ENCODE assay signal across 1 cellular context in genomic region chr2:20592106-20593071, GRCh38.
A peak's percentile ranks its signal among the peaks of the same experiment; 100 is the strongest.
TF ChIP-seq lines count a peak whose summit lies in the region.

No MANE protein-coding gene starts in this region.

TF ChIP-seq in K562, 482 proteins besides CTCF, POLR2A, EP300 and RAD21 (continued from another document):
- no peak; the same call in 1 of the 2 replicates for TF ChIP-seq PBX2 (CRISPR knock-in tag; IDR thresholded peaks at IDR 0.05; ENCODE audit: low read depth)
- 0 out of 2 replicates have a peak, but pooled peaks have one; percentile 34 for TF ChIP-seq PBX2 (tag; conservative IDR thresholded peaks at IDR 0.05; ENCODE audit: low read depth)
- no peak for TF ChIP-seq ZC3H8 (IDR thresholded peaks at IDR 0.05)
- peak; percentile 71; the same call in 1 of the 2 replicates for TF ChIP-seq CTBP1 (IDR thresholded peaks at IDR 0.05; ENCODE audit: borderline replicate concordance)
- no peak for TF ChIP-seq TBL1XR1 (IDR thresholded peaks at IDR 0.05; ENCODE audit: low read length in 2 of 2)
- TF ChIP-seq USF1 (CRISPR knock-in tag; IDR thresholded peaks at IDR 0.05), result peak; percentile 47
- TF ChIP-seq CEBPG (CRISPR knock-in tag; IDR thresholded peaks at IDR 0.05), result peak; percentile 34; the same call in 1 of the 2 replicates
- peak; percentile 9 to 74; a peak in 3 of 4 replicates for TF ChIP-seq CEBPG (tag; conservative IDR thresholded peaks at IDR 0.05 in 1 of 2, IDR thresholded peaks at IDR 0.05 in 1 of 2)
- TF ChIP-seq MAX (CRISPR knock-in tag; IDR thresholded peaks at IDR 0.05), result peak; percentile 10; the same call in 1 of the 2 replicates
- TF ChIP-seq ARID1B (IDR thresholded peaks at IDR 0.05), result peak; percentile 10; the same call in 1 of the 2 replicates
- TF ChIP-seq PKNOX1 (IDR thresholded peaks at IDR 0.05), result peak; percentile 91
- no peak for TF ChIP-seq SLC30A9 (CRISPR knock-in tag; IDR thresholded peaks at IDR 0.05)
- TF ChIP-seq CREM (IDR thresholded peaks at IDR 0.05; ENCODE audit: low read depth), result 0 out of 2 replicates have a peak, but pooled peaks have one; percentile 29
- no peak for TF ChIP-seq CREB1 (IDR thresholded peaks at IDR 0.05)
- TF ChIP-seq CREB1 (CRISPR knock-in tag; IDR thresholded peaks at IDR 0.05), result peak; percentile 25; the same call in 1 of the 2 replicates
- TF ChIP-seq ZNF639 (CRISPR knock-in tag; conservative IDR thresholded peaks at IDR 0.05 in 1 of 2, IDR thresholded peaks at IDR 0.05 in 1 of 2), result no peak
- no peak for TF ChIP-seq UBTF (IDR thresholded peaks at IDR 0.05; ENCODE audit: borderline replicate concordance in 1 of 2, low read depth in 2 of 2, low read length in 2 of 2)
- peak; percentile 78 for TF ChIP-seq VEZF1 (CRISPR knock-in tag; IDR thresholded peaks at IDR 0.05)
- TF ChIP-seq CTCFL (IDR thresholded peaks at IDR 0.05; ENCODE audit: borderline replicate concordance, insufficient read depth, low read depth, low read length, poor library complexity, severe bottlenecking), result peak; percentile 10
- TF ChIP-seq ATF3 (IDR thresholded peaks at IDR 0.05), result peak; percentile 43; the same call in 1 of the 2 replicates
- no peak for TF ChIP-seq ATF3 (CRISPR knock-in tag; conservative IDR thresholded peaks at IDR 0.05)
- TF ChIP-seq MEIS2 (IDR thresholded peaks at IDR 0.05; ENCODE audit: partially characterized antibody), result peak; percentile 66
- peak; percentile 84 for TF ChIP-seq SPI1 (IDR thresholded peaks at IDR 0.05; ENCODE audit: borderline replicate concordance, low read depth, low read length)
- TF ChIP-seq SP1 (CRISPR knock-in tag; IDR thresholded peaks at IDR 0.05), result peak; percentile 51; the same call in 1 of the 2 replicates
- peak; percentile 43; the same call in 1 of the 2 replicates for TF ChIP-seq AFF4 (CRISPR knock-in tag; IDR thresholded peaks at IDR 0.05)
